ENCODE assay signal across 17 cellular contexts in the genomic region with DNA sequence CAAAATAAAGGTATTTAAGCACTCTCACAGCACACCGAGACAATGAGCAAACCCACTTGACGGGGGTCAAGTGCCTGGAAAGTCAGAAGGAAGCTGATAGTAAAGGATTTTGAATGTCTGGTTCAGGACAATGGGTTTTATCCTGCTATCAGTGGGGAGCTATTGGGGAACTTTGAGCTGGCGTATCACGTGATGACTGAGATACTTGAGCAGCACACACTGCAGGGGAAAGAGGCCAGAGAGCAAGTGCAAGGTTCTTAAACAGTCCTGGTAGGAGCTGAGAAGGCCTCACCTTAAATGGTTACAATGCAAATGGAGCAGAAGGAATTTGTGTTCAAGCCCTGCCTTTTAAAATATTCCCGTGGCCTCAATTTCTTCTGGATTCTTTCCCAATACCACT.
DNase-seq lines count a peak whose midpoint lies in the region; ATAC-seq and TF ChIP-seq lines count a peak whose summit lies in the region.
"Had no signal": no experiment of that assay in that cellular context is flagged by ENCODE, and none has a peak within 500 bp of the region (broad histone marks: within the 10 kb centered on the region; RNA-seq: fewer than 3 reads in every experiment).

No MANE protein-coding gene starts in this region.

- H3K4me2 ChIP-seq in neural progenitor cell = no peak overlapping the region
- H3K4me2 ChIP-seq: PC-9 had no signal

- H3F3A ChIP-seq in neural progenitor cell (ENCODE audit: low read depth) = no peaks in the 10 kb centered on the region

- no peaks in the 10 kb centered on the region for H4K20me1 ChIP-seq in neural progenitor cell (ENCODE audit: low read depth)

- intact Hi-C loops in esophagus muscularis mucosa (cut with DNase I) = no loop called here

- no peak overlapping the region for H2AFZ ChIP-seq in neural progenitor cell (replicated peaks)
- H2AFZ ChIP-seq: PC-9 had no signal

- POLR2A ChIA-PET in WTC11 (lab: Charles Lee) = no interaction called here

- WGBS in esophagus muscularis mucosa = 77% methylated on average over 5 of the region's 5 CpGs

- H3K79me2 ChIP-seq in neural progenitor cell (ENCODE audit: low read depth) = no peaks in the 10 kb centered on the region

- ATAC-seq in WTC11 = peak; percentile 69
- ATAC-seq: GM12878 had no signal

- H3K27me3 ChIP-seq in esophagus muscularis mucosa (no peaks in the 10 kb centered on the region), neural progenitor cell (no peaks in the 10 kb centered on the region)

- no peak overlapping the region for H3K4me3 ChIP-seq in esophagus muscularis mucosa
- H3K4me3 ChIP-seq in neural progenitor cell = no peak overlapping the region
- H3K4me3 ChIP-seq: GM12878, PC-9 had no signal

- H3K9me3 Mint-ChIP-seq in WTC11 (peaks cover 33% of the 10 kb centered on the region), neural progenitor cell (peaks cover 24% of the 10 kb centered on the region)

- H3K4me1 Mint-ChIP-seq in WTC11 = peaks cover 14% of the 10 kb centered on the region
- peaks cover 16% of the 10 kb centered on the region for H3K4me1 Mint-ChIP-seq in neural progenitor cell
- H3K4me1 Mint-ChIP-seq: CD14-positive monocyte had no signal

- peaks cover 18% of the 10 kb centered on the region for H3K36me3 Mint-ChIP-seq in WTC11
- H3K36me3 Mint-ChIP-seq in neural progenitor cell = peaks cover 3% of the 10 kb centered on the region
- H3K36me3 Mint-ChIP-seq: CD14-positive monocyte had no signal

- DNase-seq in DMS79 treated with DMSO at 0.1 percent for 48 hours (lab: John Stamatoyannopoulos, UW) = peak; percentile 19
- DNase-seq in DMS79 (lab: John Stamatoyannopoulos, UW) = no peak
- no peak for DNase-seq in WTC11 (ENCODE audit: low spot score)
- peak; percentile 24 for DNase-seq in esophagus muscularis mucosa (ENCODE audit: extremely low spot score)
- DNase-seq in neural progenitor cell (ENCODE audit: low spot score) = no peak
- DNase-seq in NCI-H1417 (lab: John Stamatoyannopoulos, UW) = no peak
- DNase-seq in activated CD8-positive, alpha-beta memory T cell treated with anti-CD3 and anti-CD28 coated beads, Interleukin-2, amount 50 U/mL, for 48 hours = no peak
- DNase-seq in NOMO-1 (lab: John Stamatoyannopoulos, UW; ENCODE audit: unreplicated experiment in 2 of 2) = no peak
- DNase-seq: 8988T, HCEC 1CT, NCI-H1105, NCI-H345, NCI-H524 treated with DMSO at 0.1 percent for 48 hours, PC-9 had no signal

- H3K27ac Mint-ChIP-seq in WTC11 (no peak overlapping the region), neural progenitor cell (peak overlapping the region; percentile 10)
- H3K27ac Mint-ChIP-seq: CD14-positive monocyte had no signal

- TF ChIP-seq CTCF in WTC11 (IDR thresholded peaks at IDR 0.05) (no peak), esophagus muscularis mucosa (IDR thresholded peaks at IDR 0.05) (no peak), neural progenitor cell (IDR thresholded peaks at IDR 0.05) (no peak)

- H3K4me3 Mint-ChIP-seq in WTC11 (no peak overlapping the region), neural progenitor cell (no peak overlapping the region)
- H3K4me3 Mint-ChIP-seq: CD14-positive monocyte had no signal

- H3K4me1 ChIP-seq in esophagus muscularis mucosa (peaks cover 22 to 44% (median 30%) of the 10 kb centered on the region in 4 donors), neural progenitor cell (no peaks in the 10 kb centered on the region)

- CTCF ChIA-PET in WTC11 (lab: Charles Lee) = no interaction called here

- TF ChIP-seq EP300 in esophagus muscularis mucosa (IDR thresholded peaks at IDR 0.05) = no peak

- no peak overlapping the region for H3K9ac ChIP-seq in neural progenitor cell

- H3K9me3 ChIP-seq in esophagus muscularis mucosa (peaks cover 0 to 7% (median 0%) of the 10 kb centered on the region in 4 donors), neural progenitor cell (ENCODE audit: low read depth) (peaks cover 15% of the 10 kb centered on the region)

- H3K27ac ChIP-seq in esophagus muscularis mucosa (replicated peaks in 1 of 4) (no peak overlapping the region), neural progenitor cell (no peak overlapping the region)
- H3K27ac ChIP-seq: PC-9, RWPE1 had no signal

- H3K27me3 Mint-ChIP-seq in WTC11 (ENCODE audit: low read depth) = peaks cover 7% of the 10 kb centered on the region
- H3K27me3 Mint-ChIP-seq in neural progenitor cell (ENCODE audit: insufficient read depth, low read depth) = peaks cover 6% of the 10 kb centered on the region

- TF ChIP-seq POLR2A in esophagus muscularis mucosa (IDR thresholded peaks at IDR 0.05; ENCODE audit: low read depth) = no peak

- H3K36me3 ChIP-seq in esophagus muscularis mucosa (no peaks in the 10 kb centered on the region), neural progenitor cell (no peaks in the 10 kb centered on the region)

TF ChIP-seq in WTC11, 78 proteins besides CTCF, POLR2A, EP300 and RAD21:
- TF ChIP-seq, protein P1, sequence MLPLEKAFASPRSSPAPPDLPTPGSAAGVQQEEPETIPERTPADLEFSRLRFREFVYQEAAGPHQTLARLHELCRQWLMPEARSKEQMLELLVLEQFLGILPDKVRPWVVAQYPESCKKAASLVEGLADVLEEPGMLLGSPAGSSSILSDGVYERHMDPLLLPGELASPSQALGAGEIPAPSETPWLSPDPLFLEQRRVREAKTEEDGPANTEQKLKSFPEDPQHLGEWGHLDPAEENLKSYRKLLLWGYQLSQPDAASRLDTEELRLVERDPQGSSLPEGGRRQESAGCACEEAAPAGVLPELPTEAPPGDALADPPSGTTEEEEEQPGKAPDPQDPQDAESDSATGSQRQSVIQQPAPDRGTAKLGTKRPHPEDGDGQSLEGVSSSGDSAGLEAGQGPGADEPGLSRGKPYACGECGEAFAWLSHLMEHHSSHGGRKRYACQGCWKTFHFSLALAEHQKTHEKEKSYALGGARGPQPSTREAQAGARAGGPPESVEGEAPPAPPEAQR (CRISPR knock-in tag; IDR thresholded peaks at IDR 0.05) = no peak
- TF ChIP-seq, protein P2, sequence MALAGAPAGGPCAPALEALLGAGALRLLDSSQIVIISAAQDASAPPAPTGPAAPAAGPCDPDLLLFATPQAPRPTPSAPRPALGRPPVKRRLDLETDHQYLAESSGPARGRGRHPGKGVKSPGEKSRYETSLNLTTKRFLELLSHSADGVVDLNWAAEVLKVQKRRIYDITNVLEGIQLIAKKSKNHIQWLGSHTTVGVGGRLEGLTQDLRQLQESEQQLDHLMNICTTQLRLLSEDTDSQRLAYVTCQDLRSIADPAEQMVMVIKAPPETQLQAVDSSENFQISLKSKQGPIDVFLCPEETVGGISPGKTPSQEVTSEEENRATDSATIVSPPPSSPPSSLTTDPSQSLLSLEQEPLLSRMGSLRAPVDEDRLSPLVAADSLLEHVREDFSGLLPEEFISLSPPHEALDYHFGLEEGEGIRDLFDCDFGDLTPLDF (CRISPR knock-in tag; IDR thresholded peaks at IDR 0.05) = no peak
- TF ChIP-seq ZNF121 (CRISPR knock-in tag; IDR thresholded peaks at IDR 0.05) (no peak), ZBTB21 (CRISPR knock-in tag; IDR thresholded peaks at IDR 0.05; ENCODE audit: borderline replicate concordance) (no peak), ZNF138 (CRISPR knock-in tag; conservative IDR thresholded peaks at IDR 0.05) (no peak)
- TF ChIP-seq, protein P3, sequence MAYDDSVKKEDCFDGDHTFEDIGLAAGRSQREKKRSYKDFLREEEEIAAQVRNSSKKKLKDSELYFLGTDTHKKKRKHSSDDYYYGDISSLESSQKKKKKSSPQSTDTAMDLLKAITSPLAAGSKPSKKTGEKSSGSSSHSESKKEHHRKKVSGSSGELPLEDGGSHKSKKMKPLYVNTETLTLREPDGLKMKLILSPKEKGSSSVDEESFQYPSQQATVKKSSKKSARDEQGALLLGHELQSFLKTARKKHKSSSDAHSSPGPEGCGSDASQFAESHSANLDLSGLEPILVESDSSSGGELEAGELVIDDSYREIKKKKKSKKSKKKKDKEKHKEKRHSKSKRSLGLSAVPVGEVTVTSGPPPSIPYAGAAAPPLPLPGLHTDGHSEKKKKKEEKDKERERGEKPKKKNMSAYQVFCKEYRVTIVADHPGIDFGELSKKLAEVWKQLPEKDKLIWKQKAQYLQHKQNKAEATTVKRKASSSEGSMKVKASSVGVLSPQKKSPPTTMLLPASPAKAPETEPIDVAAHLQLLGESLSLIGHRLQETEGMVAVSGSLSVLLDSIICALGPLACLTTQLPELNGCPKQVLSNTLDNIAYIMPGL (CRISPR knock-in tag; IDR thresholded peaks at IDR 0.05) = no peak
- TF ChIP-seq, protein P4, sequence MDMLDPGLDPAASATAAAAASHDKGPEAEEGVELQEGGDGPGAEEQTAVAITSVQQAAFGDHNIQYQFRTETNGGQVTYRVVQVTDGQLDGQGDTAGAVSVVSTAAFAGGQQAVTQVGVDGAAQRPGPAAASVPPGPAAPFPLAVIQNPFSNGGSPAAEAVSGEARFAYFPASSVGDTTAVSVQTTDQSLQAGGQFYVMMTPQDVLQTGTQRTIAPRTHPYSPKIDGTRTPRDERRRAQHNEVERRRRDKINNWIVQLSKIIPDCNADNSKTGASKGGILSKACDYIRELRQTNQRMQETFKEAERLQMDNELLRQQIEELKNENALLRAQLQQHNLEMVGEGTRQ (CRISPR knock-in tag; IDR thresholded peaks at IDR 0.05) = peak; percentile 76
- TF ChIP-seq, protein P5, sequence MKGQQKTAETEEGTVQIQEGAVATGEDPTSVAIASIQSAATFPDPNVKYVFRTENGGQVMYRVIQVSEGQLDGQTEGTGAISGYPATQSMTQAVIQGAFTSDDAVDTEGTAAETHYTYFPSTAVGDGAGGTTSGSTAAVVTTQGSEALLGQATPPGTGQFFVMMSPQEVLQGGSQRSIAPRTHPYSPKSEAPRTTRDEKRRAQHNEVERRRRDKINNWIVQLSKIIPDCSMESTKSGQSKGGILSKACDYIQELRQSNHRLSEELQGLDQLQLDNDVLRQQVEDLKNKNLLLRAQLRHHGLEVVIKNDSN (CRISPR knock-in tag; IDR thresholded peaks at IDR 0.05) = peak; percentile 51; the same call in 1 of the 2 replicates
- TF ChIP-seq, protein P6, sequence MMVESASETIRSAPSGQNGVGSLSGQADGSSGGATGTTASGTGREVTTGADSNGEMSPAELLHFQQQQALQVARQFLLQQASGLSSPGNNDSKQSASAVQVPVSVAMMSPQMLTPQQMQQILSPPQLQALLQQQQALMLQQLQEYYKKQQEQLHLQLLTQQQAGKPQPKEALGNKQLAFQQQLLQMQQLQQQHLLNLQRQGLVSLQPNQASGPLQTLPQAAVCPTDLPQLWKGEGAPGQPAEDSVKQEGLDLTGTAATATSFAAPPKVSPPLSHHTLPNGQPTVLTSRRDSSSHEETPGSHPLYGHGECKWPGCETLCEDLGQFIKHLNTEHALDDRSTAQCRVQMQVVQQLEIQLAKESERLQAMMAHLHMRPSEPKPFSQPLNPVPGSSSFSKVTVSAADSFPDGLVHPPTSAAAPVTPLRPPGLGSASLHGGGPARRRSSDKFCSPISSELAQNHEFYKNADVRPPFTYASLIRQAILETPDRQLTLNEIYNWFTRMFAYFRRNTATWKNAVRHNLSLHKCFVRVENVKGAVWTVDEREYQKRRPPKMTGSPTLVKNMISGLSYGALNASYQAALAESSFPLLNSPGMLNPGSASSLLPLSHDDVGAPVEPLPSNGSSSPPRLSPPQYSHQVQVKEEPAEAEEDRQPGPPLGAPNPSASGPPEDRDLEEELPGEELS (CRISPR knock-in tag; IDR thresholded peaks at IDR 0.05) = no peak

Comparison
In these comparisons a context has a peak if more than half of its experiments do, and no peak if none do; other contexts are left out.
1. DNase-seq: peak in DMS79 treated with DMSO at 0.1 percent for 48 hours (single experiment) and esophagus muscularis mucosa (single experiment); none in DMS79 (single experiment), WTC11 (single experiment), neural progenitor cell (single experiment), NCI-H1417 (0 of 3), activated CD8-positive, alpha-beta memory T cell treated with anti-CD3 and anti-CD28 coated beads, Interleukin-2, amount 50 U/mL, for 48 hours (single experiment) and NOMO-1 (0 of 2).